Comparison of ENCODE assay signal across 9 cellular contexts in genomic region chr1:145281037-145281727, GRCh38. TPM values are rescaled to one million over a fixed set of nuclear protein-coding genes. Genes with fewer than 3 reads are reported as not detected.
A peak's percentile ranks its signal among the peaks of the same experiment; 100 is the strongest.
DNase-seq lines count a peak whose midpoint lies in the region; ATAC-seq, FAIRE-seq and TF ChIP-seq lines count a peak whose summit lies in the region.
"Not testable (repeated sequence)": the region's sequence is repeated elsewhere in the genome, so short reads cannot be mapped to it uniquely, and the experiment has no call there.
"Had no signal": no experiment of that assay in that cellular context is flagged by ENCODE, and none has a peak within 500 bp of the region (broad histone marks: within the 10 kb centered on the region; RNA-seq: fewer than 3 reads in every experiment).

No MANE protein-coding gene starts in this region.

- not testable (repeated sequence) for H3K9me3 ChIP-seq in HUES48 (ENCODE audit: control insufficient read depth, insufficient read depth, low read length); NT2/D1 (ENCODE audit: insufficient read depth, low read length)

- not testable (repeated sequence) for H3K27me3 Mint-ChIP-seq in activated CD8-positive, alpha-beta memory T cell treated with anti-CD3 and anti-CD28 coated beads, Interleukin-2, amount 10 ng/mL, durations not matched to agents 7 days and 5 days; effector memory CD8-positive, alpha-beta T cell

- TF ChIP-seq CTCF in D721Med (IDR thresholded peaks at IDR 0.05; ENCODE audit: insufficient read depth, missing control alignments) = not testable (repeated sequence)

- not testable (repeated sequence) for H3K4me3 ChIP-seq in HUES48 (ENCODE audit: low read depth, low read length); NT2/D1 (ENCODE audit: insufficient read length, low read depth)

- not testable (repeated sequence) for H3K27me3 ChIP-seq in HUES48 (ENCODE audit: control insufficient read depth, insufficient read depth, low read length); NT2/D1 (ENCODE audit: insufficient read depth, insufficient read length)

- H3K27ac Mint-ChIP-seq in activated CD8-positive, alpha-beta memory T cell treated with anti-CD3 and anti-CD28 coated beads, Interleukin-2, amount 10 ng/mL, durations not matched to agents 7 days and 5 days = peak overlapping the region; percentile 91
- H3K27ac Mint-ChIP-seq in effector memory CD8-positive, alpha-beta T cell = peak overlapping the region; percentile 96 to 98

- H3K36me3 ChIP-seq in HUES48 (ENCODE audit: control insufficient read depth, insufficient read depth, low read length); NT2/D1 (ENCODE audit: insufficient read depth, insufficient read length, low read length): not testable (repeated sequence)

- H3K27ac ChIP-seq in HUES48 (ENCODE audit: low read depth, low read length) = peak overlapping the region; percentile 27

- FAIRE-seq in D721Med (lab: Jason Lieb, UNC) = not testable (repeated sequence)

- ATAC-seq in GM21526 (IDR thresholded peaks at IDR 0.05; ENCODE audit: low FRiP score, unreplicated experiment) = peak; percentile 86
- ATAC-seq in activated CD8-positive, alpha-beta memory T cell treated with anti-CD3 and anti-CD28 coated beads, Interleukin-2, amount 10 ng/mL, durations not matched to agents 7 days and 5 days = peak; percentile 76
- ATAC-seq in effector memory CD8-positive, alpha-beta T cell (replicated peaks) = peak; percentile 72

- peak; percentile 53 for DNase-seq in D721Med (ENCODE audit: insufficient read length, low spot score)
- peak; percentile 98 for DNase-seq in NT2/D1 (ENCODE audit: low read depth, low spot score)
- peak; percentile 95 for DNase-seq in activated CD8-positive, alpha-beta memory T cell treated with anti-CD3 and anti-CD28 coated beads, Interleukin-2, amount 10 ng/mL, durations not matched to agents 7 days and 5 days
- peak; percentile 82 to 87 (median 83) for DNase-seq in effector memory CD8-positive, alpha-beta T cell
- peak; percentile 65 for DNase-seq in midbrain (lab: John Stamatoyannopoulos, UW)
- peak; percentile 53 for DNase-seq in stimulated activated CD8-positive, alpha-beta memory T cell treated with anti-CD3 and anti-CD28 coated beads, Interleukin-12 subunit alpha, Interleukin-12 subunit beta, amount 100 ng/mL, for 4 hours (ENCODE audit: low read depth)

- CTCF ChIA-PET in activated CD8-positive, alpha-beta memory T cell treated with anti-CD3 and anti-CD28 coated beads, Interleukin-2, amount 10 ng/mL, durations not matched to agents 7 days and 5 days (lab: Charles Lee) = not testable (repeated sequence)

- peak overlapping the region; percentile 77 for H3K4me3 Mint-ChIP-seq in activated CD8-positive, alpha-beta memory T cell treated with anti-CD3 and anti-CD28 coated beads, Interleukin-2, amount 10 ng/mL, durations not matched to agents 7 days and 5 days
- peak overlapping the region; percentile 91 to 98 for H3K4me3 Mint-ChIP-seq in effector memory CD8-positive, alpha-beta T cell

- H3K9me3 Mint-ChIP-seq in activated CD8-positive, alpha-beta memory T cell treated with anti-CD3 and anti-CD28 coated beads, Interleukin-2, amount 10 ng/mL, durations not matched to agents 7 days and 5 days (ENCODE audit: low read depth); effector memory CD8-positive, alpha-beta T cell: not testable (repeated sequence)

- not testable (repeated sequence) for H3K4me1 Mint-ChIP-seq in activated CD8-positive, alpha-beta memory T cell treated with anti-CD3 and anti-CD28 coated beads, Interleukin-2, amount 10 ng/mL, durations not matched to agents 7 days and 5 days; effector memory CD8-positive, alpha-beta T cell (ENCODE audit: low read depth in 2 of 2)

- not testable (repeated sequence) for H3K36me3 Mint-ChIP-seq in activated CD8-positive, alpha-beta memory T cell treated with anti-CD3 and anti-CD28 coated beads, Interleukin-2, amount 10 ng/mL, durations not matched to agents 7 days and 5 days
- H3K36me3 Mint-ChIP-seq in effector memory CD8-positive, alpha-beta T cell (ENCODE audit: insufficient read depth) = peaks cover 28% of the 10 kb centered on the region

- H3K4me1 ChIP-seq in HUES48 (ENCODE audit: control insufficient read depth, insufficient read depth, low read length); NT2/D1 (ENCODE audit: insufficient read depth, insufficient read length): not testable (repeated sequence)

- H3K9ac ChIP-seq in HUES48 (ENCODE audit: low read depth, low read length); NT2/D1 (ENCODE audit: insufficient read length, low read depth): not testable (repeated sequence)

RNA-seq across cellular contexts. Expression of gene PPIAL4D, which starts 39.2 kb away (rescaled TPM):
- total RNA-seq in activated CD8-positive, alpha-beta memory T cell treated with anti-CD3 and anti-CD28 coated beads, Interleukin-2, amount 10 ng/mL, durations not matched to agents 7 days and 5 days = not detected
- total RNA-seq: activated CD8-positive, alpha-beta memory T cell treated with anti-CD3 and anti-CD28 coated beads for 36 hours had no signal
